1 cellular context compared by ENCODE assay signal in genomic region chr13:111184685-111185401, GRCh38.
TF ChIP-seq lines count a peak whose summit lies in the region.

No MANE protein-coding gene starts in this region.

TF ChIP-seq in GM12878, 131 proteins besides CTCF, POLR2A, EP300 and RAD21 (continued from another document):
- TF ChIP-seq PML (IDR thresholded peaks at IDR 0.05; ENCODE audit: low read length) (peak; percentile 68; the same call in 1 of the 2 replicates), ZNF274 (IDR thresholded peaks at IDR 0.05; ENCODE audit: insufficient read depth, insufficient read length) (no peak), ZNF687 (IDR thresholded peaks at IDR 0.05) (peak; percentile 52; the same call in 1 of the 2 replicates), POU2F2 (IDR thresholded peaks at IDR 0.05; ENCODE audit: borderline replicate concordance, low read depth, low read length) (peak; percentile 75; the same call in 1 of the 3 replicates)
- TF ChIP-seq, protein P1, sequence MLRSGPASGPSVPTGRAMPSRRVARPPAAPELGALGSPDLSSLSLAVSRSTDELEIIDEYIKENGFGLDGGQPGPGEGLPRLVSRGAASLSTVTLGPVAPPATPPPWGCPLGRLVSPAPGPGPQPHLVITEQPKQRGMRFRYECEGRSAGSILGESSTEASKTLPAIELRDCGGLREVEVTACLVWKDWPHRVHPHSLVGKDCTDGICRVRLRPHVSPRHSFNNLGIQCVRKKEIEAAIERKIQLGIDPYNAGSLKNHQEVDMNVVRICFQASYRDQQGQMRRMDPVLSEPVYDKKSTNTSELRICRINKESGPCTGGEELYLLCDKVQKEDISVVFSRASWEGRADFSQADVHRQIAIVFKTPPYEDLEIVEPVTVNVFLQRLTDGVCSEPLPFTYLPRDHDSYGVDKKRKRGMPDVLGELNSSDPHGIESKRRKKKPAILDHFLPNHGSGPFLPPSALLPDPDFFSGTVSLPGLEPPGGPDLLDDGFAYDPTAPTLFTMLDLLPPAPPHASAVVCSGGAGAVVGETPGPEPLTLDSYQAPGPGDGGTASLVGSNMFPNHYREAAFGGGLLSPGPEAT (IDR thresholded peaks at IDR 0.05; ENCODE audit: low read depth): peak; percentile 84
- TF ChIP-seq, protein P2, sequence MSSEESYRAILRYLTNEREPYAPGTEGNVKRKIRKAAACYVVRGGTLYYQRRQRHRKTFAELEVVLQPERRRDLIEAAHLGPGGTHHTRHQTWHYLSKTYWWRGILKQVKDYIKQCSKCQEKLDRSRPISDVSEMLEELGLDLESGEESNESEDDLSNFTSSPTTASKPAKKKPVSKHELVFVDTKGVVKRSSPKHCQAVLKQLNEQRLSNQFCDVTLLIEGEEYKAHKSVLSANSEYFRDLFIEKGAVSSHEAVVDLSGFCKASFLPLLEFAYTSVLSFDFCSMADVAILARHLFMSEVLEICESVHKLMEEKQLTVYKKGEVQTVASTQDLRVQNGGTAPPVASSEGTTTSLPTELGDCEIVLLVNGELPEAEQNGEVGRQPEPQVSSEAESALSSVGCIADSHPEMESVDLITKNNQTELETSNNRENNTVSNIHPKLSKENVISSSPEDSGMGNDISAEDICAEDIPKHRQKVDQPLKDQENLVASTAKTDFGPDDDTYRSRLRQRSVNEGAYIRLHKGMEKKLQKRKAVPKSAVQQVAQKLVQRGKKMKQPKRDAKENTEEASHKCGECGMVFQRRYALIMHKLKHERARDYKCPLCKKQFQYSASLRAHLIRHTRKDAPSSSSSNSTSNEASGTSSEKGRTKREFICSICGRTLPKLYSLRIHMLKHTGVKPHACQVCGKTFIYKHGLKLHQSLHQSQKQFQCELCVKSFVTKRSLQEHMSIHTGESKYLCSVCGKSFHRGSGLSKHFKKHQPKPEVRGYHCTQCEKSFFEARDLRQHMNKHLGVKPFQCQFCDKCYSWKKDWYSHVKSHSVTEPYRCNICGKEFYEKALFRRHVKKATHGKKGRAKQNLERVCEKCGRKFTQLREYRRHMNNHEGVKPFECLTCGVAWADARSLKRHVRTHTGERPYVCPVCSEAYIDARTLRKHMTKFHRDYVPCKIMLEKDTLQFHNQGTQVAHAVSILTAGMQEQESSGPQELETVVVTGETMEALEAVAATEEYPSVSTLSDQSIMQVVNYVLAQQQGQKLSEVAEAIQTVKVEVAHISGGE (CRISPR knock-in tag; IDR thresholded peaks at IDR 0.05): peak; percentile 83
